In genomic region chr1:178528219-178528962, GRCh38 we compare ENCODE assay signal across 19 cellular contexts. TPM values are rescaled to one million over a fixed set of nuclear protein-coding genes. Genes with fewer than 3 reads are reported as not detected.
"Had no signal": no experiment of that assay in that cellular context is flagged by ENCODE, and none has a peak within 500 bp of the region (broad histone marks: within the 10 kb centered on the region; RNA-seq: fewer than 3 reads in every experiment).

No MANE protein-coding gene starts in this region.

- ATAC-seq: activated naive CD4-positive, alpha-beta T cell treated with anti-CD3 and anti-CD28 coated beads, Interleukin-2, amount 50 U/mL, for 72 hours; left ventricle myocardium superior; stimulated activated naive CD8-positive, alpha-beta T cell treated with anti-CD3 and anti-CD28 coated beads, Interleukin-15, amount 100 ng/mL, for 72 hours; T-cell had no signal

- H3K27ac ChIP-seq: colonic mucosa, esophagus muscularis mucosa, right atrium auricular region, thoracic aorta had no signal

- H3K36me3 ChIP-seq: colonic mucosa, esophagus muscularis mucosa, right atrium auricular region, thoracic aorta had no signal

- H3K9me3 ChIP-seq: colonic mucosa, esophagus muscularis mucosa, right atrium auricular region, thoracic aorta had no signal

- H3K4me3 ChIP-seq: colonic mucosa, esophagus muscularis mucosa, right atrium auricular region, thoracic aorta had no signal

- H3K4me1 ChIP-seq: colonic mucosa had no signal

- H3K27me3 ChIP-seq: colonic mucosa, esophagus muscularis mucosa, right atrium auricular region had no signal

- DNase-seq: activated CD4-positive, alpha-beta T cell treated with anti-CD3 and anti-CD28 coated beads, Interleukin-2, amount 50 U/mL, for 48 hours; activated gamma-delta T cell; activated T-cell treated with anti-CD3 and anti-CD28 coated beads, Interleukin-2, amount 50 U/mL, for 1 hour; central memory CD4-positive, alpha-beta T cell; colonic mucosa; left ventricle myocardium superior; nephron progenitor cell; occipital lobe; stimulated activated naive CD8-positive, alpha-beta T cell treated with anti-CD3 and anti-CD28 coated beads, Interleukin-15, amount 100 ng/mL, for 72 hours; T-cell; T1000 had no signal

RNA-seq across cellular contexts. Expression of gene TEX35, which starts 15.5 kb away (rescaled TPM):
- total RNA-seq: activated naive CD4-positive, alpha-beta T cell treated with anti-CD3 and anti-CD28 coated beads, Interleukin-2, amount 50 U/mL, for 72 hours; colonic mucosa; esophagus muscularis mucosa; glomerular endothelial cell; kidney epithelial cell; left ventricle myocardium superior; occipital lobe; posterior vena cava; T-cell; thoracic aorta; ureter had no signal

RNA-seq across cellular contexts. Expression of gene CLEC20A, which starts 31.6 kb away (rescaled TPM):
- total RNA-seq: activated naive CD4-positive, alpha-beta T cell treated with anti-CD3 and anti-CD28 coated beads, Interleukin-2, amount 50 U/mL, for 72 hours; colonic mucosa; esophagus muscularis mucosa; glomerular endothelial cell; kidney epithelial cell; left ventricle myocardium superior; occipital lobe; posterior vena cava; T-cell; ureter had no signal
